ENCODE assay signal across 23 cellular contexts in genomic region chr10:17507538-17507937, GRCh38. TPM values are rescaled to one million over a fixed set of nuclear protein-coding genes. Genes with fewer than 3 reads are reported as not detected.
DNase-seq lines count a peak whose midpoint lies in the region; ATAC-seq, FAIRE-seq and TF ChIP-seq lines count a peak whose summit lies in the region.
"Had no signal": no experiment of that assay in that cellular context is flagged by ENCODE, and none has a peak within 500 bp of the region (broad histone marks: within the 10 kb centered on the region; RNA-seq: fewer than 3 reads in every experiment).

No MANE protein-coding gene starts in this region.

- no peaks in the 10 kb centered on the region for H3K27me3 Mint-ChIP-seq in CD4-positive, CD25-positive, alpha-beta regulatory T cell
- no peaks in the 10 kb centered on the region for H3K27me3 Mint-ChIP-seq in activated CD4-positive, alpha-beta memory T cell treated with anti-CD3 and anti-CD28 coated beads for 36 hours
- no peaks in the 10 kb centered on the region for H3K27me3 Mint-ChIP-seq in effector memory CD8-positive, alpha-beta T cell
- H3K27me3 Mint-ChIP-seq in chondrocyte (ENCODE audit: low read depth): no peaks in the 10 kb centered on the region

- no peaks in the 10 kb centered on the region for H3K27me3 ChIP-seq in CD4-positive, CD25-positive, alpha-beta regulatory T cell (ENCODE audit: control insufficient read depth, insufficient read depth, low read length)
- H3K27me3 ChIP-seq: BE2C, SJSA1 had no signal

- H3K27ac Mint-ChIP-seq in CD4-positive, CD25-positive, alpha-beta regulatory T cell: peak overlapping the region in 2 of 3 donors; percentile 37 to 86
- H3K27ac Mint-ChIP-seq in activated CD4-positive, alpha-beta memory T cell treated with anti-CD3 and anti-CD28 coated beads for 36 hours: peak overlapping the region; percentile 26
- H3K27ac Mint-ChIP-seq in effector memory CD8-positive, alpha-beta T cell: peak overlapping the region; percentile 87 to 92
- no peak overlapping the region for H3K27ac Mint-ChIP-seq in chondrocyte (ENCODE audit: unreplicated experiment)

- no peak for TF ChIP-seq EP300 in A549 (IDR thresholded peaks at IDR 0.05)

- no peak for DNase-seq in A549 (ENCODE audit: low read depth in 1 of 2, low spot score in 1 of 2)
- no peak for DNase-seq in CD4-positive, CD25-positive, alpha-beta regulatory T cell
- no peak for DNase-seq in activated CD4-positive, alpha-beta memory T cell treated with anti-CD3 and anti-CD28 coated beads for 36 hours
- no peak for DNase-seq in effector memory CD8-positive, alpha-beta T cell
- no peak for DNase-seq in OCI-M2 (lab: John Stamatoyannopoulos, UW; ENCODE audit: unreplicated experiment)
- no peak for DNase-seq in NCI-H1105 treated with DMSO at 0.1 percent for 48 hours (lab: John Stamatoyannopoulos, UW)
- no peak for DNase-seq in NCI-H510A (lab: John Stamatoyannopoulos, UW)
- DNase-seq in chondrocyte (ENCODE audit: low spot score): no peak
- DNase-seq: BE2C, Calu3, DND-41, NCI-H2029, NCI-H446, NCI-H526, NCI-H82, Right ventricle myocardium superior, RPMI8226 had no signal

- TF ChIP-seq RAD21 in A549 (conservative IDR thresholded peaks at IDR 0.05 in 1 of 2, IDR thresholded peaks at IDR 0.05 in 1 of 2): no peak

- H3K4me1 ChIP-seq in A549: peaks cover 26% of the 10 kb centered on the region
- peaks cover 57% of the 10 kb centered on the region for H3K4me1 ChIP-seq in CD4-positive, CD25-positive, alpha-beta regulatory T cell (ENCODE audit: control insufficient read depth, insufficient read depth, low read length, poor library complexity, severe bottlenecking)
- H3K4me1 ChIP-seq: BE2C had no signal

- H3K4me1 Mint-ChIP-seq in CD4-positive, CD25-positive, alpha-beta regulatory T cell: peaks cover 26 to 81% (median 58%) of the 10 kb centered on the region in 4 donors
- peaks cover 51% of the 10 kb centered on the region for H3K4me1 Mint-ChIP-seq in activated CD4-positive, alpha-beta memory T cell treated with anti-CD3 and anti-CD28 coated beads for 36 hours (ENCODE audit: low read depth)
- peaks cover 33 to 86% of the 10 kb centered on the region in 2 donors for H3K4me1 Mint-ChIP-seq in effector memory CD8-positive, alpha-beta T cell (ENCODE audit: low read depth in 2 of 2)
- H3K4me1 Mint-ChIP-seq in chondrocyte (ENCODE audit: low read depth): peaks cover 46% of the 10 kb centered on the region

- ATAC-seq in A549: no peak
- no peak for ATAC-seq in CD4-positive, CD25-positive, alpha-beta regulatory T cell (ENCODE audit: low read depth in 2 of 2)
- no peak for ATAC-seq in effector memory CD8-positive, alpha-beta T cell (replicated peaks)
- ATAC-seq: HCT116 had no signal

- no peak overlapping the region for H3K4me3 ChIP-seq in A549
- H3K4me3 ChIP-seq in CD4-positive, CD25-positive, alpha-beta regulatory T cell (ENCODE audit: low read depth, low read length): no peak overlapping the region
- H3K4me3 ChIP-seq: SJSA1 had no signal

- H3K36me3 Mint-ChIP-seq in CD4-positive, CD25-positive, alpha-beta regulatory T cell: peaks cover 3% of the 10 kb centered on the region
- H3K36me3 Mint-ChIP-seq in activated CD4-positive, alpha-beta memory T cell treated with anti-CD3 and anti-CD28 coated beads for 36 hours: peaks cover 2% of the 10 kb centered on the region
- peaks cover 11% of the 10 kb centered on the region for H3K36me3 Mint-ChIP-seq in effector memory CD8-positive, alpha-beta T cell (ENCODE audit: insufficient read depth)
- H3K36me3 Mint-ChIP-seq in chondrocyte (ENCODE audit: low read depth): no peaks in the 10 kb centered on the region
- H3K36me3 Mint-ChIP-seq: CD14-positive monocyte had no signal

- no peak overlapping the region for H3K4me2 ChIP-seq in A549

- no peaks in the 10 kb centered on the region for H3K9me3 ChIP-seq in A549
- H3K9me3 ChIP-seq in CD4-positive, CD25-positive, alpha-beta regulatory T cell (ENCODE audit: control insufficient read depth in 2 of 2, low read length in 2 of 2): no peaks in the 10 kb centered on the region
- H3K9me3 ChIP-seq: BE2C, SJSA1 had no signal

- TF ChIP-seq POLR2A in A549 (IDR thresholded peaks at IDR 0.05; ENCODE audit: low read length): no peak

- no peak for FAIRE-seq in A549 (lab: Jason Lieb, UNC)
- FAIRE-seq: GM19239 had no signal

- H3K4me3 Mint-ChIP-seq in CD4-positive, CD25-positive, alpha-beta regulatory T cell: peak overlapping the region in 1 of 4 donors; percentile 11
- no peak overlapping the region for H3K4me3 Mint-ChIP-seq in activated CD4-positive, alpha-beta memory T cell treated with anti-CD3 and anti-CD28 coated beads for 36 hours
- H3K4me3 Mint-ChIP-seq in effector memory CD8-positive, alpha-beta T cell: peak overlapping the region; percentile 22 to 65
- H3K4me3 Mint-ChIP-seq in chondrocyte (ENCODE audit: unreplicated experiment): no peak overlapping the region

- peaks cover 0 to 9% (median 2%) of the 10 kb centered on the region in 7 donors for H3K9me3 Mint-ChIP-seq in CD4-positive, CD25-positive, alpha-beta regulatory T cell
- no peaks in the 10 kb centered on the region for H3K9me3 Mint-ChIP-seq in activated CD4-positive, alpha-beta memory T cell treated with anti-CD3 and anti-CD28 coated beads for 36 hours
- H3K9me3 Mint-ChIP-seq in effector memory CD8-positive, alpha-beta T cell: peaks cover 3 to 10% of the 10 kb centered on the region in 2 donors
- no peaks in the 10 kb centered on the region for H3K9me3 Mint-ChIP-seq in chondrocyte (ENCODE audit: low read depth)
- H3K9me3 Mint-ChIP-seq: CD14-positive monocyte had no signal

- CTCF ChIA-PET in A549 (lab: Yijun Ruan, JAX): interaction anchor here (2.0 kb wide), 1 partner anchor 53 kb away, joined by 4 read pairs; the partner anchor contains the start of gene ST8SIA6
- CTCF ChIA-PET in activated CD4-positive, alpha-beta memory T cell treated with anti-CD3 and anti-CD28 coated beads for 36 hours (lab: Charles Lee): interaction anchor here (0.9 kb wide), 1 partner anchor 277 kb away, joined by 3 read pairs; no protein-coding TSS in a partner anchor

- intact Hi-C loops in activated CD4-positive, alpha-beta memory T cell treated with anti-CD3 and anti-CD28 coated beads for 36 hours (cut with micrococcal nuclease): loop anchor here (2.0 kb wide), 1 partner anchor 1151 kb away; the partner anchor contains the start of gene ARL5B

- POLR2A ChIA-PET in A549 (lab: Yijun Ruan, JAX): no interaction called here
- POLR2A ChIA-PET in activated CD4-positive, alpha-beta memory T cell treated with anti-CD3 and anti-CD28 coated beads for 36 hours (lab: Charles Lee): no interaction called here

- WGBS in A549 (ENCODE audit: missing lambda C conversion rate): 93% methylated on average over 4 of the region's 4 CpGs

- no peak overlapping the region for H3K27ac ChIP-seq in A549
- H3K27ac ChIP-seq in CD4-positive, CD25-positive, alpha-beta regulatory T cell (ENCODE audit: insufficient read depth, low read length, poor library complexity, severe bottlenecking): no peak overlapping the region
- H3K27ac ChIP-seq: SJSA1 had no signal

- no peaks in the 10 kb centered on the region for H3K36me3 ChIP-seq in CD4-positive, CD25-positive, alpha-beta regulatory T cell (ENCODE audit: control insufficient read depth, insufficient read depth, low read length)
- H3K36me3 ChIP-seq: BE2C, SJSA1 had no signal

- no peak for TF ChIP-seq CTCF in A549 (IDR thresholded peaks at IDR 0.05)
- no peak for TF ChIP-seq CTCF in chondrocyte (IDR thresholded peaks at IDR 0.05)

TF ChIP-seq in A549, 52 proteins besides CTCF, POLR2A, EP300 and RAD21:
- TF ChIP-seq HOXB5 (CRISPR knock-in tag; IDR thresholded peaks at IDR 0.05): no peak
- TF ChIP-seq MAFK (IDR thresholded peaks at IDR 0.05; ENCODE audit: partially characterized antibody): peak; percentile 66

RNA-seq across cellular contexts. Expression of gene ST8SIA6, which starts 53.1 kb away (rescaled TPM):
- 0.16 and 0.17 TPM in 2 replicates for polyA plus RNA-seq in A549 (2011; rRNA removed)
- polyA plus RNA-seq in A549 (2012; cell fraction: cytosol; rRNA removed): not detected in 2 replicates
- not detected in 2 replicates for polyA plus RNA-seq in A549 (2012; cell fraction: nucleus; rRNA removed)
- polyA plus RNA-seq in A549 (2017; fragmentation: RNase III; extraction: RNeasy Plus Mini Kit Qiagen cat#74134 plus additional on column Dnase treatment): 0.09 to 0.25 TPM (median 0.20 TPM) in 3 replicates
- polyA minus RNA-seq in A549 (2011; rRNA and poly(A)+ RNA removed): not detected in 2 replicates
- total RNA-seq in CD4-positive, CD25-positive, alpha-beta regulatory T cell: 10.8 TPM
- 1 to 10 TPM; 5.6 to 9.3 (median 8.2) TPM for polyA plus RNA-seq in CD4-positive, CD25-positive, alpha-beta regulatory T cell
- total RNA-seq in activated CD4-positive, alpha-beta memory T cell treated with anti-CD3 and anti-CD28 coated beads for 36 hours: under 1 TPM in 1 of 2 experiments, not detected in 1; 0.38 TPM
- 0.24 TPM in 1 of 3 replicates, not detected in the others for total RNA-seq in chondrocyte
- total RNA-seq: H4, HT-29 had no signal

Comparison
In these comparisons a context has a peak if more than half of its experiments do, and no peak if none do; other contexts are left out.
1. H3K4me3 Mint-ChIP-seq: peak in effector memory CD8-positive, alpha-beta T cell (2 of 2); none in activated CD4-positive, alpha-beta memory T cell treated with anti-CD3 and anti-CD28 coated beads for 36 hours (single experiment) and chondrocyte (single experiment).